In the genomic region with DNA sequence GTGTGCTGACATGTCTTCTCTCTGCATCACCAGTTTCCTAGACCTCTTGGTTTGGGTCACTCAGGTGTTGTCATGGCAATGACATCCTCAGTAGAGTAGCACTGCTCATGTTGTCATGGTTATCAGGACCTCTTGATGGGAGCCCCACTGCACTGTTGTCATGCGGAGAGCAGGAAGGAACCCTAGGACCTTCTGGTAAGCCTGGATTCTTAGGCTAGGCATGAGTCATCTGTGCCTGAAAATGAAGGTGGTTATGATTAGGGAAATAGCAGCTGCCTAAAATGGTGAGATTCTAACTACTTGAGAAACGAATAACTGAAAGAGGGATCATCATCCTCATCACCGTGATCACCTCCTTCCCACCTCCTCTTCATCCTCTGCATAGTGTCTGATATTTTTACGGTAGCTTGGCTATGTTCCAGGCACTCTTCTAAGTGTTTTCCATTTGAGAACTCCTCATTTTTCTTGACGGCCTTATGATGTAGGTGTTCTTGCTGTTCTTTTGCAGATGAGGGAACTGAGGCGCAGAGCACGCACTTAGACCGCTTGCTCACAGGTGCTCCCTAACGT, we compare ENCODE assay signal across 1 cellular context.
TF ChIP-seq lines count a peak whose summit lies in the region.

No MANE protein-coding gene starts in this region.

TF ChIP-seq in WTC11, 78 proteins besides CTCF, POLR2A, EP300 and RAD21 (continued from another document):
- TF ChIP-seq, protein P1, sequence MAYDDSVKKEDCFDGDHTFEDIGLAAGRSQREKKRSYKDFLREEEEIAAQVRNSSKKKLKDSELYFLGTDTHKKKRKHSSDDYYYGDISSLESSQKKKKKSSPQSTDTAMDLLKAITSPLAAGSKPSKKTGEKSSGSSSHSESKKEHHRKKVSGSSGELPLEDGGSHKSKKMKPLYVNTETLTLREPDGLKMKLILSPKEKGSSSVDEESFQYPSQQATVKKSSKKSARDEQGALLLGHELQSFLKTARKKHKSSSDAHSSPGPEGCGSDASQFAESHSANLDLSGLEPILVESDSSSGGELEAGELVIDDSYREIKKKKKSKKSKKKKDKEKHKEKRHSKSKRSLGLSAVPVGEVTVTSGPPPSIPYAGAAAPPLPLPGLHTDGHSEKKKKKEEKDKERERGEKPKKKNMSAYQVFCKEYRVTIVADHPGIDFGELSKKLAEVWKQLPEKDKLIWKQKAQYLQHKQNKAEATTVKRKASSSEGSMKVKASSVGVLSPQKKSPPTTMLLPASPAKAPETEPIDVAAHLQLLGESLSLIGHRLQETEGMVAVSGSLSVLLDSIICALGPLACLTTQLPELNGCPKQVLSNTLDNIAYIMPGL (CRISPR knock-in tag; IDR thresholded peaks at IDR 0.05) = no peak
- TF ChIP-seq, protein P2, sequence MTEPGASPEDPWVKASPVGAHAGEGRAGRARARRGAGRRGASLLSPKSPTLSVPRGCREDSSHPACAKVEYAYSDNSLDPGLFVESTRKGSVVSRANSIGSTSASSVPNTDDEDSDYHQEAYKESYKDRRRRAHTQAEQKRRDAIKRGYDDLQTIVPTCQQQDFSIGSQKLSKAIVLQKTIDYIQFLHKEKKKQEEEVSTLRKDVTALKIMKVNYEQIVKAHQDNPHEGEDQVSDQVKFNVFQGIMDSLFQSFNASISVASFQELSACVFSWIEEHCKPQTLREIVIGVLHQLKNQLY (CRISPR knock-in tag; IDR thresholded peaks at IDR 0.05) = no peak
- TF ChIP-seq GABPB1 (CRISPR knock-in tag; IDR thresholded peaks at IDR 0.05) (no peak), MXD4 (CRISPR knock-in tag; IDR thresholded peaks at IDR 0.05; ENCODE audit: borderline replicate concordance) (no peak), ETV6 (CRISPR knock-in tag; IDR thresholded peaks at IDR 0.05) (no peak), NFATC4 (CRISPR knock-in tag; IDR thresholded peaks at IDR 0.05) (no peak), JAZF1 (CRISPR knock-in tag; IDR thresholded peaks at IDR 0.05) (no peak)
- TF ChIP-seq, protein P3, sequence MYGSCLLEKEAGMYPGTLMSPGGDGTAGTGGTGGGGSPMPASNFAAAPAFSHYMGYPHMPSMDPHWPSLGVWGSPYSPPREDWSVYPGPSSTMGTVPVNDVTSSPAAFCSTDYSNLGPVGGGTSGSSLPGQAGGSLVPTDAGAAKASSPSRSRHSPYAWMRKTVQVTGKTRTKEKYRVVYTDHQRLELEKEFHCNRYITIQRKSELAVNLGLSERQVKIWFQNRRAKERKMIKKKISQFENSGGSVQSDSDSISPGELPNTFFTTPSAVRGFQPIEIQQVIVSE (CRISPR knock-in tag; IDR thresholded peaks at IDR 0.05; ENCODE audit: borderline replicate concordance) = no peak
